Comparison of ENCODE assay signal across 21 cellular contexts in the genomic region with DNA sequence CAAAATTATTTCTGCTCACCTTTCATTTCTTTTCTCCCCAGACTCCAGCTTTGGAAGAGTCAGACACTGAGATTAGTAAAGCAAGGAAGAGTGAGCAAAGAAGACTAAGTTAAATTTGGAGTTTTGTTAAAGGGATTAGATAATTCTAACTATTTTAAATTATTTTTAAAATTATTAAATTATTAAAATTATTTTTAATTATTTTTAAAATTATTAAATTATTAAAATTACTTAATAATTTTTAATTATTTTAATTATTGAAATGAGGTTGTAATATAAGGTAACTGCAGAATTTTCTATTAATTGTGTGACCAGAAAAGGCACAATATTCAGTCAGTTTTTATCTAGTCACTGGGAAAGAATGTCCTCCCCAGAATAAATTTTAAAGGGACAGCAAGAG.
DNase-seq lines count a peak whose midpoint lies in the region; ATAC-seq, FAIRE-seq and TF ChIP-seq lines count a peak whose summit lies in the region.
"Had no signal": no experiment of that assay in that cellular context is flagged by ENCODE, and none has a peak within 500 bp of the region (broad histone marks: within the 10 kb centered on the region; RNA-seq: fewer than 3 reads in every experiment).

No MANE protein-coding gene starts in this region.

- peaks cover 3% of the 10 kb centered on the region for H3K27me3 Mint-ChIP-seq in GM23338 (ENCODE audit: insufficient read depth, low read depth, poor library complexity)
- H3K27me3 Mint-ChIP-seq in activated naive CD8-positive, alpha-beta T cell treated with anti-CD3 and anti-CD28 coated beads for 36 hours = no peaks in the 10 kb centered on the region
- H3K27me3 Mint-ChIP-seq: B cell; CD4-positive, CD25-positive, alpha-beta regulatory T cell had no signal

- no peak overlapping the region for H3K4me3 ChIP-seq in kidney (ENCODE audit: low read length in 2 of 2)
- no peak overlapping the region for H3K4me3 ChIP-seq in GM23338
- H3K4me3 ChIP-seq: BLaER1, GM12878, GM23248 had no signal

- H3F3A ChIP-seq in GM23338 (replicated peaks; ENCODE audit: low read depth) = no peaks in the 10 kb centered on the region

- intact Hi-C loops in kidney (cut with DNase I) = no loop called here

- H3K36me3 Mint-ChIP-seq in GM23338 (ENCODE audit: low read depth) = no peaks in the 10 kb centered on the region
- peaks cover 5% of the 10 kb centered on the region for H3K36me3 Mint-ChIP-seq in activated naive CD8-positive, alpha-beta T cell treated with anti-CD3 and anti-CD28 coated beads for 36 hours
- H3K36me3 Mint-ChIP-seq: CD8-positive, alpha-beta T cell had no signal

- H3K36me3 ChIP-seq in kidney (ENCODE audit: control insufficient read depth in 1 of 2, insufficient read depth in 2 of 2, low read length in 2 of 2) (no peaks in the 10 kb centered on the region), GM23338 (ENCODE audit: insufficient read depth) (no peaks in the 10 kb centered on the region)
- H3K36me3 ChIP-seq: BLaER1 had no signal

- H2AFZ ChIP-seq in GM23338 = no peak overlapping the region
- H2AFZ ChIP-seq: GM23248 had no signal

- H3K4me1 ChIP-seq in kidney (ENCODE audit: control insufficient read depth in 1 of 2, insufficient read depth in 1 of 2, low read depth in 1 of 2, low read length in 2 of 2) (no peaks in the 10 kb centered on the region), GM23338 (ENCODE audit: insufficient read depth) (peaks cover 4% of the 10 kb centered on the region; the same call in 1 of the 2 replicates)
- H3K4me1 ChIP-seq: BLaER1, Caco-2 had no signal

- no peaks in the 10 kb centered on the region for H3K9me2 ChIP-seq in GM23338 (ENCODE audit: insufficient read depth)

- DNase-seq in RCC 7860 (ENCODE audit: low spot score) = no peak
- DNase-seq in kidney = no peak
- no peak for DNase-seq in GM23338 (ENCODE audit: low spot score)
- DNase-seq in hippocampal formation (lab: John Stamatoyannopoulos, UW) = no peak
- no peak for DNase-seq in middle frontal gyrus (ENCODE audit: extremely low spot score, low spot score)
- no peak for DNase-seq in activated naive CD8-positive, alpha-beta T cell treated with anti-CD3 and anti-CD28 coated beads for 36 hours
- DNase-seq: Caco-2; CD4-positive, CD25-positive, alpha-beta regulatory T cell; CD8-positive, alpha-beta T cell; DMS153; DND-41; GDM1; GM23248; H9 had no signal

- H3K9me3 ChIP-seq in kidney (ENCODE audit: control insufficient read depth in 1 of 2, low read length in 2 of 2) = no peaks in the 10 kb centered on the region
- H3K9me3 ChIP-seq: BLaER1, Caco-2 had no signal

- H3K9ac ChIP-seq in kidney (ENCODE audit: low read length in 2 of 2) = no peak overlapping the region
- H3K9ac ChIP-seq: BLaER1, GM23248 had no signal

- no peak overlapping the region for H3K27ac ChIP-seq in kidney (ENCODE audit: low read depth in 2 of 2, low read length in 2 of 2)
- H3K27ac ChIP-seq in GM23338 (ENCODE audit: low read depth) = no peak overlapping the region
- H3K27ac ChIP-seq: BLaER1, C4-2B, GM23248 had no signal

- H3K9me3 Mint-ChIP-seq in GM23338 = no peaks in the 10 kb centered on the region
- H3K9me3 Mint-ChIP-seq in activated naive CD8-positive, alpha-beta T cell treated with anti-CD3 and anti-CD28 coated beads for 36 hours = peaks cover 2% of the 10 kb centered on the region
- H3K9me3 Mint-ChIP-seq: CD8-positive, alpha-beta T cell; H9 had no signal

- FAIRE-seq in RCC 7860 (lab: Jason Lieb, UNC) = peak; percentile 23
- peak; percentile 79 for FAIRE-seq in colon (lab: Jason Lieb, UNC)
- FAIRE-seq in kidney (lab: Jason Lieb, UNC) = peak; percentile 66
- FAIRE-seq: GM12878, GM19239 had no signal

- no peak for ATAC-seq in GM23338
- ATAC-seq: CD8-positive, alpha-beta T cell; GM12878; HCT116 had no signal

- no peak overlapping the region for H3K4me2 ChIP-seq in GM23338
- H3K4me2 ChIP-seq: BLaER1 had no signal

- TF ChIP-seq CTCF in kidney (IDR thresholded peaks at IDR 0.05; ENCODE audit: borderline replicate concordance, extremely low read depth, insufficient read depth) (no peak), GM23338 (conservative IDR thresholded peaks at IDR 0.05; ENCODE audit: low read depth in 2 of 2) (no peak)

- H3K27ac Mint-ChIP-seq in GM23338 = no peak overlapping the region
- H3K27ac Mint-ChIP-seq in activated naive CD8-positive, alpha-beta T cell treated with anti-CD3 and anti-CD28 coated beads for 36 hours = no peak overlapping the region
- H3K27ac Mint-ChIP-seq: B cell; CD4-positive, CD25-positive, alpha-beta regulatory T cell; CD8-positive, alpha-beta T cell had no signal

- H4K20me1 ChIP-seq in GM23338 (replicated peaks; ENCODE audit: insufficient read depth) = no peaks in the 10 kb centered on the region
- H4K20me1 ChIP-seq: BLaER1 had no signal

- H3K4me3 Mint-ChIP-seq in GM23338 = no peak overlapping the region
- H3K4me3 Mint-ChIP-seq in activated naive CD8-positive, alpha-beta T cell treated with anti-CD3 and anti-CD28 coated beads for 36 hours = no peak overlapping the region
- H3K4me3 Mint-ChIP-seq: B cell; CD4-positive, CD25-positive, alpha-beta regulatory T cell; CD8-positive, alpha-beta T cell; H9 had no signal

- peaks cover 15% of the 10 kb centered on the region; the same call in 2 of the 3 replicates for H3K4me1 Mint-ChIP-seq in GM23338
- peaks cover 32% of the 10 kb centered on the region for H3K4me1 Mint-ChIP-seq in activated naive CD8-positive, alpha-beta T cell treated with anti-CD3 and anti-CD28 coated beads for 36 hours
- H3K4me1 Mint-ChIP-seq: B cell had no signal

- no peaks in the 10 kb centered on the region for H3K79me2 ChIP-seq in GM23338 (replicated peaks; ENCODE audit: insufficient read depth)

- no peaks in the 10 kb centered on the region for H3K27me3 ChIP-seq in GM23338 (ENCODE audit: insufficient read depth)
- H3K27me3 ChIP-seq: BLaER1 had no signal

TF ChIP-seq in GM23338, 12 proteins besides CTCF, POLR2A, EP300 and RAD21:
- TF ChIP-seq NANOG (IDR thresholded peaks at IDR 0.05; ENCODE audit: borderline replicate concordance) = no peak
